6 cellular contexts compared by ENCODE assay signal in genomic region chr7:114647518-114647917, GRCh38.
"Had no signal": no experiment of that assay in that cellular context is flagged by ENCODE, and none has a peak within 500 bp of the region (broad histone marks: within the 10 kb centered on the region; RNA-seq: fewer than 3 reads in every experiment).

No MANE protein-coding gene starts in this region.

- H3K4me3 ChIP-seq: GM23338, K562 had no signal

- DNase-seq: H9, HCEC 1CT, IMR-90, KG1 had no signal
